ENCODE assay signal across 19 cellular contexts in the genomic region with DNA sequence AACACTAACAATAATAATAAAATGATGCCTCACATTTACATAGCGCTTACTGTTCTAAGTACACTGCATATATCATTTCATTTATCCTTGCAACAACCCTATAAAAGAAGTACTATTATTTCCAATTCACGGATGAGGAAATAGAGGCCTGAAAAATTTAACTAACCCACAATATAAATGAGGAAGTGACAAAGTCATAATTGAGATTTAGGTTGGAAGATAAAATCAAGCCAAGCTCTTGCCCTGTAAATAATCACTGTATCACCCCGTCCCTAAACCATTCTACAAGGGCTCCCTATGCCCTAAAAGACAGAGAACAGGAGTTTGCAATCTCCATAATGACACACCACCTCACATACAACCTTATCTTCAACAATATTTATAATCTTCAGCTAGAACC.
"Had no signal": no experiment of that assay in that cellular context is flagged by ENCODE, and none has a peak within 500 bp of the region (broad histone marks: within the 10 kb centered on the region; RNA-seq: fewer than 3 reads in every experiment).

No MANE protein-coding gene starts in this region.

- H3K4me1 ChIP-seq: ascending aorta, colonic mucosa, psoas muscle, testis had no signal

- H3K36me3 ChIP-seq: ascending aorta, colonic mucosa, ovary, upper lobe of left lung had no signal

- ATAC-seq: left ventricle myocardium superior; naive thymus-derived CD8-positive, alpha-beta T cell; psoas muscle; right cardiac atrium had no signal

- H3K9me3 ChIP-seq: ascending aorta, colonic mucosa, ovary, psoas muscle, testis, upper lobe of left lung had no signal

- H3K27ac Mint-ChIP-seq: activated naive CD4-positive, alpha-beta T cell treated with anti-CD3 and anti-CD28 coated beads, Interleukin-2, amount 50 U/mL, for 24 hours; immature natural killer cell had no signal

- H3K4me3 ChIP-seq: ascending aorta, colonic mucosa, ovary, psoas muscle, skin epidermis, testis, upper lobe of left lung had no signal

- H3K4me1 Mint-ChIP-seq: central memory CD8-positive, alpha-beta T cell; immature natural killer cell had no signal

- H3K4me3 Mint-ChIP-seq: activated naive CD4-positive, alpha-beta T cell treated with anti-CD3 and anti-CD28 coated beads, Interleukin-2, amount 50 U/mL, for 24 hours; central memory CD8-positive, alpha-beta T cell; immature natural killer cell; naive thymus-derived CD8-positive, alpha-beta T cell had no signal

- H3K27ac ChIP-seq: ascending aorta, colonic mucosa, ovary, psoas muscle, skin epidermis, testis, upper lobe of left lung, VCaP had no signal

- H3K27me3 ChIP-seq: ascending aorta, colonic mucosa, ovary, testis, upper lobe of left lung had no signal

- DNase-seq: activated CD4-positive, alpha-beta T cell treated with anti-CD3 and anti-CD28 coated beads, Interleukin-2, amount 50 U/mL, for 4 hours; activated gamma-delta T cell; colonic mucosa; immature natural killer cell; kidney glomerular epithelial cell; left ventricle myocardium superior; naive thymus-derived CD8-positive, alpha-beta T cell; ovary; psoas muscle; right cardiac atrium; stimulated activated CD4-positive, alpha-beta T cell treated with anti-CD3 and anti-CD28 coated beads, Interleukin-4, amount 100 ng/mL, for 1 hour; T1000; testis; upper lobe of left lung had no signal

- H3K9me3 Mint-ChIP-seq: activated naive CD4-positive, alpha-beta T cell treated with anti-CD3 and anti-CD28 coated beads, Interleukin-2, amount 50 U/mL, for 24 hours; central memory CD8-positive, alpha-beta T cell; immature natural killer cell; naive thymus-derived CD8-positive, alpha-beta T cell had no signal

- H3K27me3 Mint-ChIP-seq: activated naive CD4-positive, alpha-beta T cell treated with anti-CD3 and anti-CD28 coated beads, Interleukin-2, amount 50 U/mL, for 24 hours; central memory CD8-positive, alpha-beta T cell; naive thymus-derived CD8-positive, alpha-beta T cell had no signal
